30 cellular contexts compared by ENCODE assay signal in the genomic region with DNA sequence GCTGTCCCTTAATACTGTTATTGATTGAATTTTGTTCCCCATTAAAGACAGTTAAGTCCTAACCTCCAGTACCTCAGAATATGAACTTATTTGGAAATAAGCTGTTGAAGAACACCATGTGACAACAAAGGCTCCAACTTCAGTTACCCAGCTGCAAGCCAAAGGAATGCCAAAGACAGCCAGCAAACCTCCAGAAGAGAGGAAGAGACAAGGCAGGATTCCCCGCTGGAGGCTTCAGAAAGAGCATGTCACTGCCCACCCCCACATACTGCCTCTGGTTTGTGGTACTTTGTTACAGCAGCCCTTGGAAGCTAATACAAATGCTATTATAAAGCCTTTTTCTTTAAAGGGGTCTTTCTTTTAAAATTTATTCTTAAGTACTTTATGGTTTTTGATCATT. TPM values are rescaled to one million over a fixed set of nuclear protein-coding genes. Genes with fewer than 3 reads are reported as not detected.
DNase-seq lines count a peak whose midpoint lies in the region; ATAC-seq and TF ChIP-seq lines count a peak whose summit lies in the region.
"Had no signal": no experiment of that assay in that cellular context is flagged by ENCODE, and none has a peak within 500 bp of the region (broad histone marks: within the 10 kb centered on the region; RNA-seq: fewer than 3 reads in every experiment).

No MANE protein-coding gene starts in this region.

- no peaks in the 10 kb centered on the region for H3K9me3 Mint-ChIP-seq in GM23338
- no peaks in the 10 kb centered on the region for H3K9me3 Mint-ChIP-seq in osteocyte (ENCODE audit: unreplicated experiment)
- no peaks in the 10 kb centered on the region for H3K9me3 Mint-ChIP-seq in activated T-helper 1 cell treated with anti-CD3 and anti-CD28 coated beads, Interleukin-12 subunit alpha, Interleukin-12 subunit beta, Interleukin-2, Interleukin-4 antibody, amounts not matched to agents 30 ng/mL and 10 ng/mL and 1 ng/mL, durations not matched to agents 14 hours and 24 hours and 36 hours
- H3K9me3 Mint-ChIP-seq: stimulated activated effector memory CD8-positive, alpha-beta T cell treated with anti-CD3 and anti-CD28 coated beads, Interleukin-12 subunit alpha, Interleukin-12 subunit beta, amount 100 ng/mL, for 72 hours had no signal

- peak; percentile 71 for ATAC-seq in GM23338
- ATAC-seq: HepG2; right cardiac atrium; stimulated activated effector memory CD8-positive, alpha-beta T cell treated with anti-CD3 and anti-CD28 coated beads, Interleukin-12 subunit alpha, Interleukin-12 subunit beta, amount 100 ng/mL, for 72 hours had no signal

- intact Hi-C loops in testis (cut with DNase I; ENCODE audit: low total_unique reads): no loop called here
- intact Hi-C loops in activated T-helper 1 cell treated with anti-CD3 and anti-CD28 coated beads, Interleukin-12 subunit alpha, Interleukin-12 subunit beta, Interleukin-2, Interleukin-4 antibody, amounts not matched to agents 30 ng/mL and 10 ng/mL and 1 ng/mL, durations not matched to agents 14 hours and 24 hours and 36 hours (cut with micrococcal nuclease): no loop called here

- no peak overlapping the region for H2AFZ ChIP-seq in GM23338

- H3K4me3 Mint-ChIP-seq in GM23338 (no peak overlapping the region), osteocyte (ENCODE audit: unreplicated experiment) (no peak overlapping the region)
- no peak overlapping the region for H3K4me3 Mint-ChIP-seq in activated T-helper 1 cell treated with anti-CD3 and anti-CD28 coated beads, Interleukin-12 subunit alpha, Interleukin-12 subunit beta, Interleukin-2, Interleukin-4 antibody, amounts not matched to agents 30 ng/mL and 10 ng/mL and 1 ng/mL, durations not matched to agents 14 hours and 24 hours and 36 hours
- H3K4me3 Mint-ChIP-seq: stimulated activated effector memory CD8-positive, alpha-beta T cell treated with anti-CD3 and anti-CD28 coated beads, Interleukin-12 subunit alpha, Interleukin-12 subunit beta, amount 100 ng/mL, for 72 hours had no signal

- WGBS in testis, 2 donors: 87 to 95% methylated on average over 1 of the region's 1 CpG

- H3K9me2 ChIP-seq in GM23338 (ENCODE audit: insufficient read depth): no peaks in the 10 kb centered on the region

- TF ChIP-seq CTCF in GM23338 (conservative IDR thresholded peaks at IDR 0.05; ENCODE audit: low read depth in 2 of 2) (no peak), fibroblast of mammary gland (conservative IDR thresholded peaks at IDR 0.05; ENCODE audit: control insufficient read depth, insufficient read depth, low read depth, low read length) (no peak), osteocyte (IDR thresholded peaks at IDR 0.05) (no peak), testis (IDR thresholded peaks at IDR 0.05) (no peak)

- H4K20me1 ChIP-seq in GM23338 (replicated peaks; ENCODE audit: insufficient read depth): no peaks in the 10 kb centered on the region; the same call in 1 of the 2 replicates
- H4K20me1 ChIP-seq: BLaER1 had no signal

- H3K36me3 Mint-ChIP-seq in GM23338 (ENCODE audit: low read depth) (peaks cover 60% of the 10 kb centered on the region), osteocyte (ENCODE audit: unreplicated experiment) (peaks cover 58% of the 10 kb centered on the region)
- peaks cover 27% of the 10 kb centered on the region for H3K36me3 Mint-ChIP-seq in activated T-helper 1 cell treated with anti-CD3 and anti-CD28 coated beads, Interleukin-12 subunit alpha, Interleukin-12 subunit beta, Interleukin-2, Interleukin-4 antibody, amounts not matched to agents 30 ng/mL and 10 ng/mL and 1 ng/mL, durations not matched to agents 14 hours and 24 hours and 36 hours (ENCODE audit: low read depth)

- H3K27ac Mint-ChIP-seq in GM23338 (peak overlapping the region; percentile 78; the same call in 1 of the 2 replicates), osteocyte (ENCODE audit: unreplicated experiment) (peak overlapping the region; percentile 76)
- H3K27ac Mint-ChIP-seq in activated T-helper 1 cell treated with anti-CD3 and anti-CD28 coated beads, Interleukin-12 subunit alpha, Interleukin-12 subunit beta, Interleukin-2, Interleukin-4 antibody, amounts not matched to agents 30 ng/mL and 10 ng/mL and 1 ng/mL, durations not matched to agents 14 hours and 24 hours and 36 hours: no peak overlapping the region
- H3K27ac Mint-ChIP-seq: stimulated activated effector memory CD8-positive, alpha-beta T cell treated with anti-CD3 and anti-CD28 coated beads, Interleukin-12 subunit alpha, Interleukin-12 subunit beta, amount 100 ng/mL, for 72 hours had no signal

- no peak overlapping the region for H3K4me2 ChIP-seq in GM23338
- H3K4me2 ChIP-seq: BLaER1 had no signal

- H3K27me3 Mint-ChIP-seq in GM23338 (ENCODE audit: insufficient read depth, low read depth, poor library complexity) (peaks cover 6% of the 10 kb centered on the region), osteocyte (ENCODE audit: unreplicated experiment) (no peaks in the 10 kb centered on the region)
- H3K27me3 Mint-ChIP-seq in activated T-helper 1 cell treated with anti-CD3 and anti-CD28 coated beads, Interleukin-12 subunit alpha, Interleukin-12 subunit beta, Interleukin-2, Interleukin-4 antibody, amounts not matched to agents 30 ng/mL and 10 ng/mL and 1 ng/mL, durations not matched to agents 14 hours and 24 hours and 36 hours (ENCODE audit: insufficient read depth): no peaks in the 10 kb centered on the region

- H3K4me3 ChIP-seq in GM23338 (no peak overlapping the region), fibroblast of mammary gland (ENCODE audit: control insufficient read depth, low read depth, low read length) (no peak overlapping the region), testis (no peak overlapping the region)
- H3K4me3 ChIP-seq: BLaER1, esophagus squamous epithelium, lung, Peyer's patch had no signal

- no peak for TF ChIP-seq POLR2A in testis (IDR thresholded peaks at IDR 0.05)

- H3F3A ChIP-seq in GM23338 (replicated peaks; ENCODE audit: low read depth): no peaks in the 10 kb centered on the region

- peaks cover 36% of the 10 kb centered on the region; the same call in 1 of the 2 replicates for H3K36me3 ChIP-seq in GM23338 (ENCODE audit: insufficient read depth)
- no peaks in the 10 kb centered on the region for H3K36me3 ChIP-seq in testis (ENCODE audit: low read depth, missing control alignments)

- H3K9me3 ChIP-seq in testis: no peaks in the 10 kb centered on the region
- H3K9me3 ChIP-seq: BLaER1, esophagus squamous epithelium, Peyer's patch had no signal

- H3K4me1 Mint-ChIP-seq in GM23338 (peaks cover 8% of the 10 kb centered on the region; the same call in 2 of the 3 replicates), osteocyte (ENCODE audit: unreplicated experiment) (peaks cover 8% of the 10 kb centered on the region)
- H3K4me1 Mint-ChIP-seq in activated T-helper 1 cell treated with anti-CD3 and anti-CD28 coated beads, Interleukin-12 subunit alpha, Interleukin-12 subunit beta, Interleukin-2, Interleukin-4 antibody, amounts not matched to agents 30 ng/mL and 10 ng/mL and 1 ng/mL, durations not matched to agents 14 hours and 24 hours and 36 hours (ENCODE audit: low read depth): peaks cover 6% of the 10 kb centered on the region

- H3K4me1 ChIP-seq in GM23338 (ENCODE audit: insufficient read depth) (no peaks in the 10 kb centered on the region), testis (no peaks in the 10 kb centered on the region)
- H3K4me1 ChIP-seq: BLaER1, esophagus squamous epithelium, Peyer's patch had no signal

- H3K27me3 ChIP-seq in GM23338 (ENCODE audit: insufficient read depth): no peaks in the 10 kb centered on the region
- H3K27me3 ChIP-seq in testis: no peaks in the 10 kb centered on the region
- H3K27me3 ChIP-seq: BLaER1, esophagus squamous epithelium, Peyer's patch had no signal

- H3K27ac ChIP-seq in GM23338 (ENCODE audit: low read depth) (no peak overlapping the region), testis (no peak overlapping the region)
- H3K27ac ChIP-seq: BLaER1, Peyer's patch, VCaP had no signal

- DNase-seq in GM23338 (ENCODE audit: low spot score) (peak; percentile 55), astrocyte of the hippocampus (ENCODE audit: low read depth, low spot score) (peak; percentile 31), fibroblast of mammary gland (ENCODE audit: low read depth) (peak; percentile 19), osteocyte (ENCODE audit: extremely low spot score, unreplicated experiment) (no peak), testis (no peak)
- DNase-seq in activated CD8-positive, alpha-beta memory T cell treated with anti-CD3 and anti-CD28 coated beads for 24 hours: no peak
- DNase-seq in activated T-helper 1 cell treated with anti-CD3 and anti-CD28 coated beads, Interleukin-12 subunit alpha, Interleukin-12 subunit beta, Interleukin-2, Interleukin-4 antibody, amounts not matched to agents 30 ng/mL and 10 ng/mL and 1 ng/mL, durations not matched to agents 14 hours and 24 hours and 36 hours (ENCODE audit: low spot score): no peak
- no peak for DNase-seq in stimulated activated CD4-positive, alpha-beta T cell treated with anti-CD3 and anti-CD28 coated beads, Interleukin-2, amount 100 ng/mL, for 24 hours
- DNase-seq: activated CD4-positive, alpha-beta T cell treated with anti-CD3 and anti-CD28 coated beads for 48 hours; activated naive CD4-positive, alpha-beta T cell; activated T-cell treated with anti-CD3 and anti-CD28 coated beads, Interleukin-2, amount 50 U/mL, for 48 hours; amniotic stem cell; cortex of kidney; esophagus squamous epithelium; NCI-H1105; NCI-H187 treated with DMSO at 0.1 percent for 48 hours; NCI-H524 treated with DMSO at 0.1 percent for 48 hours; Peyer's patch; posterior cingulate gyrus; right cardiac atrium; SHP77 treated with DMSO at 0.1 percent for 48 hours; stimulated activated CD4-positive, alpha-beta T cell treated with anti-CD3 and anti-CD28 coated beads, Interleukin-12 subunit alpha, Interleukin-12 subunit beta, amount 100 ng/mL, for 4 hours; stimulated activated CD4-positive, alpha-beta T cell treated with anti-CD3 and anti-CD28 coated beads, Interleukin-4, amount 100 ng/mL, for 24 hours; substantia nigra; T-helper 9 cell had no signal

- H3K79me2 ChIP-seq in GM23338 (replicated peaks; ENCODE audit: insufficient read depth): no peaks in the 10 kb centered on the region

TF ChIP-seq in GM23338, 12 proteins besides CTCF, POLR2A, EP300 and RAD21 (continues in another document):
- TF ChIP-seq CREB1 (CRISPR knock-in tag; IDR thresholded peaks at IDR 0.05; ENCODE audit: low read depth): no peak
- no peak for TF ChIP-seq ZNF331 (CRISPR knock-in tag; IDR thresholded peaks at IDR 0.05; ENCODE audit: low read depth)
- no peak for TF ChIP-seq STAT1 (IDR thresholded peaks at IDR 0.05; ENCODE audit: unreplicated experiment)

RNA-seq across cellular contexts. Expression of a gene that starts 18.4 kb away (rescaled TPM):
- total RNA-seq in GM23338 (2014; rRNA removed; shearing (Covaris generic)): 2.0 and 2.4 TPM in 2 replicates
- 0.55 TPM in 1 of 2 replicates, not detected in the other for polyA plus RNA-seq in GM23338 (2016; fragmentation: Nextera tagmentation; extraction: Ambion mirVana)
- total RNA-seq in osteocyte: 6.8 and 10.1 TPM in 2 replicates
- total RNA-seq in testis: 10 to 100 TPM; 29.5 to 56.9 TPM
- polyA plus RNA-seq in testis (ENCODE audit: insufficient read depth, low read depth, low replicate concordance): 83.2 TPM
- total RNA-seq in activated T-helper 1 cell treated with anti-CD3 and anti-CD28 coated beads, Interleukin-12 subunit alpha, Interleukin-12 subunit beta, Interleukin-2, Interleukin-4 antibody, amounts not matched to agents 30 ng/mL and 10 ng/mL and 1 ng/mL, durations not matched to agents 14 hours and 24 hours and 36 hours: 0.54 and 0.57 TPM in 2 replicates

Comparison
In these comparisons a context has a peak if more than half of its experiments do, and no peak if none do; other contexts are left out.
1. DNase-seq: peak in GM23338 (single experiment), astrocyte of the hippocampus (single experiment) and fibroblast of mammary gland (single experiment); none in osteocyte (single experiment), activated CD8-positive, alpha-beta memory T cell treated with anti-CD3 and anti-CD28 coated beads for 24 hours (single experiment), testis (single experiment), activated T-helper 1 cell treated with anti-CD3 and anti-CD28 coated beads, Interleukin-12 subunit alpha, Interleukin-12 subunit beta, Interleukin-2, Interleukin-4 antibody, amounts not matched to agents 30 ng/mL and 10 ng/mL and 1 ng/mL, durations not matched to agents 14 hours and 24 hours and 36 hours (single experiment) and stimulated activated CD4-positive, alpha-beta T cell treated with anti-CD3 and anti-CD28 coated beads, Interleukin-2, amount 100 ng/mL, for 24 hours (0 of 2).